1 cellular context compared by ENCODE assay signal in genomic region chr2:108423502-108424251, GRCh38.
A peak's percentile ranks its signal among the peaks of the same experiment; 100 is the strongest.
TF ChIP-seq lines count a peak whose summit lies in the region.

No MANE protein-coding gene starts in this region.

TF ChIP-seq in HepG2, 621 proteins besides CTCF, POLR2A, EP300 and RAD21 (continued from another document and continues in another):
- TF ChIP-seq ARID5B (CRISPR knock-in tag; IDR thresholded peaks at IDR 0.05) (peak; percentile 92), ZNF430 (CRISPR knock-in tag; IDR thresholded peaks at IDR 0.05) (0 out of 2 replicates have a peak, but pooled peaks have one; percentile 21), RXRB (CRISPR knock-in tag; IDR thresholded peaks at IDR 0.05; ENCODE audit: borderline replicate concordance) (peak; percentile 69), HCFC1 (IDR thresholded peaks at IDR 0.05; ENCODE audit: low read depth, low read length) (peak; percentile 21; the same call in 1 of the 2 replicates), ZC3H13 (CRISPR knock-in tag; IDR thresholded peaks at IDR 0.05) (no peak), MLLT10 (CRISPR knock-in tag; IDR thresholded peaks at IDR 0.05) (no peak), REPIN1 (CRISPR knock-in tag; IDR thresholded peaks at IDR 0.05; ENCODE audit: borderline replicate concordance, low read depth) (no peak), ZNF773 (CRISPR knock-in tag; IDR thresholded peaks at IDR 0.05; ENCODE audit: borderline replicate concordance) (no peak), ELF4 (CRISPR knock-in tag; IDR thresholded peaks at IDR 0.05; ENCODE audit: borderline replicate concordance) (no peak), ZNF256 (CRISPR knock-in tag; conservative IDR thresholded peaks at IDR 0.05) (no peak), GLMP (CRISPR knock-in tag; IDR thresholded peaks at IDR 0.05; ENCODE audit: borderline replicate concordance) (no peak), GLI4 (CRISPR knock-in tag; IDR thresholded peaks at IDR 0.05; ENCODE audit: borderline replicate concordance) (no peak; the same call in 1 of the 2 replicates), LBX2 (CRISPR knock-in tag; IDR thresholded peaks at IDR 0.05; ENCODE audit: borderline replicate concordance) (no peak), ZFYVE20 (CRISPR knock-in tag; IDR thresholded peaks at IDR 0.05; ENCODE audit: borderline replicate concordance, low read depth) (no peak), SALL1 (CRISPR knock-in tag; IDR thresholded peaks at IDR 0.05) (peak; percentile 92), ZNF580 (CRISPR knock-in tag; IDR thresholded peaks at IDR 0.05; ENCODE audit: borderline replicate concordance, low read depth) (peak; percentile 73; the same call in 1 of the 2 replicates), SNRNP70 (IDR thresholded peaks at IDR 0.05; ENCODE audit: low read depth, low read length) (no peak), ONECUT2 (CRISPR knock-in tag; IDR thresholded peaks at IDR 0.05) (no peak), ZNF768 (CRISPR knock-in tag; IDR thresholded peaks at IDR 0.05) (no peak), SOX13 (IDR thresholded peaks at IDR 0.05) (no peak; the same call in 1 of the 2 replicates), SOX13 (CRISPR knock-in tag; conservative IDR thresholded peaks at IDR 0.05 in 1 of 2, IDR thresholded peaks at IDR 0.05 in 1 of 2) (peak in 1 of 2 experiments; percentile 62; a peak in 1 of 4 replicates), PAWR (CRISPR knock-in tag; IDR thresholded peaks at IDR 0.05; ENCODE audit: borderline replicate concordance) (no peak), CENPT (CRISPR knock-in tag; IDR thresholded peaks at IDR 0.05; ENCODE audit: low read depth) (no peak), GATAD2A (CRISPR knock-in tag; IDR thresholded peaks at IDR 0.05) (peak; percentile 76), ZNF484 (CRISPR knock-in tag; IDR thresholded peaks at IDR 0.05; ENCODE audit: borderline replicate concordance, low read depth) (no peak), CEBPB (IDR thresholded peaks at IDR 0.05; ENCODE audit: borderline replicate concordance, low read depth, low read length) (peak; percentile 39; the same call in 1 of the 2 replicates), FOXA1 (IDR thresholded peaks at IDR 0.05) (no peak), FOXA1 (CRISPR knock-in tag; IDR thresholded peaks at IDR 0.05) (peak; percentile 49), ZNF331 (CRISPR knock-in tag; IDR thresholded peaks at IDR 0.05) (peak; percentile 92), ZBED4 (CRISPR knock-in tag; IDR thresholded peaks at IDR 0.05; ENCODE audit: borderline replicate concordance) (peak; percentile 86; the same call in 1 of the 2 replicates), ZNF431 (CRISPR knock-in tag; IDR thresholded peaks at IDR 0.05; ENCODE audit: borderline replicate concordance, low read depth) (peak; percentile 53; the same call in 1 of the 2 replicates), SPEN (CRISPR knock-in tag; IDR thresholded peaks at IDR 0.05; ENCODE audit: low read depth) (peak; percentile 93), ZNF879 (CRISPR knock-in tag; IDR thresholded peaks at IDR 0.05) (no peak), ZNF276 (CRISPR knock-in tag; IDR thresholded peaks at IDR 0.05; ENCODE audit: low read depth) (0 out of 2 replicates have a peak, but pooled peaks have one; percentile 67), JUND (CRISPR knock-in tag; IDR thresholded peaks at IDR 0.05) (peak; percentile 69; the same call in 1 of the 2 replicates), MAFG (CRISPR knock-in tag; IDR thresholded peaks at IDR 0.05) (no peak), LRRFIP1 (CRISPR knock-in tag; conservative IDR thresholded peaks at IDR 0.05) (no peak), TEAD3 (CRISPR knock-in tag; optimal IDR thresholded peaks at IDR 0.05; ENCODE audit: borderline replicate concordance) (peak; percentile 98)
- TF ChIP-seq, protein P1, sequence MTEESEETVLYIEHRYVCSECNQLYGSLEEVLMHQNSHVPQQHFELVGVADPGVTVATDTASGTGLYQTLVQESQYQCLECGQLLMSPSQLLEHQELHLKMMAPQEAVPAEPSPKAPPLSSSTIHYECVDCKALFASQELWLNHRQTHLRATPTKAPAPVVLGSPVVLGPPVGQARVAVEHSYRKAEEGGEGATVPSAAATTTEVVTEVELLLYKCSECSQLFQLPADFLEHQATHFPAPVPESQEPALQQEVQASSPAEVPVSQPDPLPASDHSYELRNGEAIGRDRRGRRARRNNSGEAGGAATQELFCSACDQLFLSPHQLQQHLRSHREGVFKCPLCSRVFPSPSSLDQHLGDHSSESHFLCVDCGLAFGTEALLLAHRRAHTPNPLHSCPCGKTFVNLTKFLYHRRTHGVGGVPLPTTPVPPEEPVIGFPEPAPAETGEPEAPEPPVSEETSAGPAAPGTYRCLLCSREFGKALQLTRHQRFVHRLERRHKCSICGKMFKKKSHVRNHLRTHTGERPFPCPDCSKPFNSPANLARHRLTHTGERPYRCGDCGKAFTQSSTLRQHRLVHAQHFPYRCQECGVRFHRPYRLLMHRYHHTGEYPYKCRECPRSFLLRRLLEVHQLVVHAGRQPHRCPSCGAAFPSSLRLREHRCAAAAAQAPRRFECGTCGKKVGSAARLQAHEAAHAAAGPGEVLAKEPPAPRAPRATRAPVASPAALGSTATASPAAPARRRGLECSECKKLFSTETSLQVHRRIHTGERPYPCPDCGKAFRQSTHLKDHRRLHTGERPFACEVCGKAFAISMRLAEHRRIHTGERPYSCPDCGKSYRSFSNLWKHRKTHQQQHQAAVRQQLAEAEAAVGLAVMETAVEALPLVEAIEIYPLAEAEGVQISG (CRISPR knock-in tag; IDR thresholded peaks at IDR 0.05): peak; percentile 33; the same call in 1 of the 2 replicates
- TF ChIP-seq, protein P2, sequence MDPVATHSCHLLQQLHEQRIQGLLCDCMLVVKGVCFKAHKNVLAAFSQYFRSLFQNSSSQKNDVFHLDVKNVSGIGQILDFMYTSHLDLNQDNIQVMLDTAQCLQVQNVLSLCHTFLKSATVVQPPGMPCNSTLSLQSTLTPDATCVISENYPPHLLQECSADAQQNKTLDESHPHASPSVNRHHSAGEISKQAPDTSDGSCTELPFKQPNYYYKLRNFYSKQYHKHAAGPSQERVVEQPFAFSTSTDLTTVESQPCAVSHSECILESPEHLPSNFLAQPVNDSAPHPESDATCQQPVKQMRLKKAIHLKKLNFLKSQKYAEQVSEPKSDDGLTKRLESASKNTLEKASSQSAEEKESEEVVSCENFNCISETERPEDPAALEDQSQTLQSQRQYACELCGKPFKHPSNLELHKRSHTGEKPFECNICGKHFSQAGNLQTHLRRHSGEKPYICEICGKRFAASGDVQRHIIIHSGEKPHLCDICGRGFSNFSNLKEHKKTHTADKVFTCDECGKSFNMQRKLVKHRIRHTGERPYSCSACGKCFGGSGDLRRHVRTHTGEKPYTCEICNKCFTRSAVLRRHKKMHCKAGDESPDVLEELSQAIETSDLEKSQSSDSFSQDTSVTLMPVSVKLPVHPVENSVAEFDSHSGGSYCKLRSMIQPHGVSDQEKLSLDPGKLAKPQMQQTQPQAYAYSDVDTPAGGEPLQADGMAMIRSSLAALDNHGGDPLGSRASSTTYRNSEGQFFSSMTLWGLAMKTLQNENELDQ (CRISPR knock-in tag; IDR thresholded peaks at IDR 0.05; ENCODE audit: borderline replicate concordance): no peak
- TF ChIP-seq, protein P3, sequence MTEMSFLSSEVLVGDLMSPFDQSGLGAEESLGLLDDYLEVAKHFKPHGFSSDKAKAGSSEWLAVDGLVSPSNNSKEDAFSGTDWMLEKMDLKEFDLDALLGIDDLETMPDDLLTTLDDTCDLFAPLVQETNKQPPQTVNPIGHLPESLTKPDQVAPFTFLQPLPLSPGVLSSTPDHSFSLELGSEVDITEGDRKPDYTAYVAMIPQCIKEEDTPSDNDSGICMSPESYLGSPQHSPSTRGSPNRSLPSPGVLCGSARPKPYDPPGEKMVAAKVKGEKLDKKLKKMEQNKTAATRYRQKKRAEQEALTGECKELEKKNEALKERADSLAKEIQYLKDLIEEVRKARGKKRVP (CRISPR knock-in tag; IDR thresholded peaks at IDR 0.05): no peak
